In the genomic region with DNA sequence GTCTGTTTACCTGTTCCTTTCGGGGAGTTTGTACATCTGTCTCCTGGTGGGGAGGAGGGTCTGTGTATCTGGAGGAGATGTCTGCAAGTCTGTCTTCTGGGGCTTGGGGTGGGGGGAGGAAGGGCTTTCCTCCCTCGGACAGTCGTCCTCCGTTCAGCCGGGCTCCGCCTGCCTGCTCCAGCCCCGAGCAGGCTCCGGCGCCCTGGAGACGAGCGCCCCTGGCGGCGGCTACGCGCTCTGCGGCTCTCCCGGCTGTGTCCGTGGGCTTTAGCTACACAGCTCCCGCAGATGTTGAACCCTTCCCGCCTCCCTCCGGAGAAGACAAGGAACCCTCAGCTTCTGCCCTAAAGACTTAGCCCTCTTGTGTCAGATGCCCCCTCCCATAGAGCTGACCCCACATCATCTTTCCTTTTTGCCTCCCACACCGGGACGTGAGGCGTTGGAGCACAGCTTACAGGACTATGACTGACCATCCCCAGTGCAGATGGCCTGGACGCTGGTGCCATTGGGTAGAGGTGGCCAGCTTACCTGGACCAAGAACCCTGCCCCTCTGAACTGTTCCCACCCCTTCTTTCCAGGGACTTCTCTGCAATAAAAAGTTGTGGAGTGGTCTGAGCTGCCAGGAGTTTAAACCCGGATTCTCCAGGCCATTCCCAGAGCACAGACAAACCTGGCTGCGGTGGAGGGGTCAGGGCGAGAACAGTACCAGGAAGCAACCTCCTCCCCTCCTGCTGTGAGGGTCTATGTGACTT, we compare ENCODE assay signal across 8 cellular contexts. TPM values are rescaled to one million over a fixed set of nuclear protein-coding genes. Genes with fewer than 3 reads are reported as not detected.
DNase-seq lines count a peak whose midpoint lies in the region; ATAC-seq and TF ChIP-seq lines count a peak whose summit lies in the region.

No MANE protein-coding gene starts in this region.

- RAD21 ChIA-PET in HCT116 (lab: Charles Lee; ENCODE audit: low non-redundant PET in 1 of 2, low total read pairs in 2 of 2, uncharacterized antibody in 2 of 2, unreplicated experiment in 2 of 2) = interaction anchor here (0.6 to 1.8 kb wide), 7 partner anchors 35 to 1496 kb away, joined by 3 to 9 read pairs (median 3); no protein-coding TSS in a partner anchor

- peak; percentile 86 for DNase-seq in DMS53 (lab: John Stamatoyannopoulos, UW)
- DNase-seq in HCT116 (ENCODE audit: low read depth, low spot score) = peak; percentile 57
- peak; percentile 42 for DNase-seq in NCI-H2107 treated with DMSO at 0.1 percent for 48 hours (lab: John Stamatoyannopoulos, UW; ENCODE audit: unreplicated experiment)
- DNase-seq in activated CD4-positive, CD25-positive, alpha-beta regulatory T cell treated with anti-CD3 and anti-CD28 coated beads, Interleukin-2, amount 50 U/mL, for 16 hours (ENCODE audit: low read depth, low spot score) = peak; percentile 31
- peak; percentile 44 to 63 for DNase-seq in central memory CD8-positive, alpha-beta T cell (ENCODE audit: low spot score in 2 of 2)
- peak; percentile 88 for DNase-seq in kidney tubule cell (ENCODE audit: low spot score)
- peak; percentile 62 to 69 for DNase-seq in stimulated activated CD4-positive, alpha-beta T cell treated with anti-CD3 and anti-CD28 coated beads, Interleukin-1b, Interleukin-23, amount 100 ng/mL, for 4 hours (ENCODE audit: low read depth in 2 of 2)

- no peaks in the 10 kb centered on the region for H3K9me2 ChIP-seq in HCT116 (ENCODE audit: insufficient read depth)

- H3K4me2 ChIP-seq in HCT116 (ENCODE audit: low read length) = peak overlapping the region; percentile 88

- peaks cover 70% of the 10 kb centered on the region for H3K27me3 Mint-ChIP-seq in central memory CD8-positive, alpha-beta T cell

- H3K27ac Mint-ChIP-seq in central memory CD8-positive, alpha-beta T cell (ENCODE audit: low read depth) = no peak overlapping the region

- H3K36me3 ChIP-seq in HCT116 (ENCODE audit: control insufficient read depth in 1 of 2, insufficient read depth in 2 of 2, low read length in 2 of 2) = no peaks in the 10 kb centered on the region

- no peak for TF ChIP-seq RAD21 in HCT116 (IDR thresholded peaks at IDR 0.05; ENCODE audit: low read depth)

- peak in 2 of 3 experiments; percentile 96 to 99; a peak in 4 of 6 replicates for TF ChIP-seq CTCF in HCT116 (IDR thresholded peaks at IDR 0.05 in 2 of 3, conservative IDR thresholded peaks at IDR 0.05 in 1 of 3; ENCODE audit: borderline replicate concordance in 1 of 3, insufficient read depth in 1 of 3, low read depth in 2 of 3, low read length in 2 of 3)

- H3K4me1 ChIP-seq in HCT116 (ENCODE audit: control insufficient read depth in 1 of 2, insufficient read depth in 2 of 2, low read length in 2 of 2) = peaks cover 42 to 68% of the 10 kb centered on the region in 2 experiments

- intact Hi-C loops in HCT116 (cut with micrococcal nuclease) = no loop called here

- H3K79me2 ChIP-seq in HCT116 (ENCODE audit: insufficient read depth, low read length) = no peaks in the 10 kb centered on the region

- H3K27me3 ChIP-seq in HCT116 (ENCODE audit: insufficient read depth, low read length) = no peaks in the 10 kb centered on the region

- no peaks in the 10 kb centered on the region for H4K20me1 ChIP-seq in HCT116 (ENCODE audit: insufficient read depth)

- peaks cover 2% of the 10 kb centered on the region for H3K36me3 Mint-ChIP-seq in central memory CD8-positive, alpha-beta T cell (ENCODE audit: insufficient read depth)

- peak overlapping the region; percentile 69 for H3K9ac ChIP-seq in HCT116 (ENCODE audit: low read length)

- CTCF ChIA-PET in HCT116 (lab: Charles Lee) = interaction anchor here (0.5 to 5.1 kb wide), 37 partner anchors 9 to 592 kb away, joined by 3 to 35 read pairs (median 6); partner anchors contain the start of gene KRT80

- POLR2A ChIA-PET in HCT116 (lab: Charles Lee) = interaction anchor here (0.5 to 6.1 kb wide), 22 partner anchors 9 to 900 kb away, joined by 3 to 41 read pairs (median 6); partner anchors contain the start of gene KRT80

- ATAC-seq in HCT116 = peak; percentile 81
- peak; percentile 70 for ATAC-seq in central memory CD8-positive, alpha-beta T cell (replicated peaks; ENCODE audit: extremely low read depth, poor library complexity, severe bottlenecking)
- no peak for ATAC-seq in GM18870 (IDR thresholded peaks at IDR 0.05; ENCODE audit: unreplicated experiment)

- peak overlapping the region; percentile 34 to 50 for H3K4me3 ChIP-seq in HCT116 (replicated peaks in 1 of 2; ENCODE audit: low read depth in 1 of 2, low read length in 2 of 2)

- H3K9me3 Mint-ChIP-seq in central memory CD8-positive, alpha-beta T cell = no peaks in the 10 kb centered on the region

- H3K9me3 ChIP-seq in HCT116 (ENCODE audit: control insufficient read depth in 1 of 2, insufficient read depth in 1 of 2, low read depth in 1 of 2, low read length in 2 of 2) = no peaks in the 10 kb centered on the region

- no peak overlapping the region for H3K4me3 Mint-ChIP-seq in central memory CD8-positive, alpha-beta T cell

- TF ChIP-seq POLR2A in HCT116 (IDR thresholded peaks at IDR 0.05; ENCODE audit: borderline replicate concordance, extremely low read depth, insufficient read depth, insufficient read length) = no peak

- peaks cover 6% of the 10 kb centered on the region for H3K4me1 Mint-ChIP-seq in central memory CD8-positive, alpha-beta T cell

- peak overlapping the region; percentile 73 for H3K27ac ChIP-seq in HCT116 (ENCODE audit: low read depth, low read length)

- BruUV-seq in HCT116 (replicated peaks; lab: Mats Ljungman, UMichigan) = no TSS peak

- peak overlapping the region; percentile 75 for H2AFZ ChIP-seq in HCT116 (ENCODE audit: low read depth, low read length, poor library complexity, severe bottlenecking)

TF ChIP-seq in HCT116, 20 proteins besides CTCF, POLR2A, EP300 and RAD21:
- TF ChIP-seq JUND (IDR thresholded peaks at IDR 0.05) = no peak
- peak; percentile 55; the same call in 1 of the 2 replicates for TF ChIP-seq POLR2AphosphoS5 (IDR thresholded peaks at IDR 0.05; ENCODE audit: low read depth, low read length)

RNA-seq across cellular contexts. Expression of gene KRT86, which starts 4.7 kb away (rescaled TPM):
- total RNA-seq in HCT116 (2021; ENCODE audit: unreplicated experiment) = 1.5 TPM
- polyA plus RNA-seq in HCT116 (2012) = 0.62 and 1.4 TPM in 2 replicates

RNA-seq across cellular contexts. Expression of gene KRT81, which starts 12.2 kb away (rescaled TPM):
- 0.84 TPM for total RNA-seq in HCT116 (2021; ENCODE audit: unreplicated experiment)
- polyA plus RNA-seq in HCT116 (2012) = 1.1 and 2.3 TPM in 2 replicates

RNA-seq across cellular contexts. Expression of gene KRT83, which starts 42.1 kb away (rescaled TPM):
- not detected for total RNA-seq in HCT116 (2021; ENCODE audit: unreplicated experiment)
- polyA plus RNA-seq in HCT116 (2012) = 0.29 and 0.30 TPM in 2 replicates

RNA-seq across cellular contexts. Expression of gene KRT7, which starts 46.1 kb away (rescaled TPM):
- 72.6 TPM for total RNA-seq in HCT116 (2021; ENCODE audit: unreplicated experiment)
- polyA plus RNA-seq in HCT116 (2012) = 96.4 and 207 TPM in 2 replicates

Comparison
In these comparisons a context has a peak if more than half of its experiments do, and no peak if none do; other contexts are left out.
1. DNase-seq: peak in every context shown above with its lines; median percentile 88 in kidney tubule cell; 86 in DMS53; 66 in stimulated activated CD4-positive, alpha-beta T cell treated with anti-CD3 and anti-CD28 coated beads, Interleukin-1b, Interleukin-23, amount 100 ng/mL, for 4 hours; 57 in HCT116; 54 in central memory CD8-positive, alpha-beta T cell; 42 in NCI-H2107 treated with DMSO at 0.1 percent for 48 hours; 31 in activated CD4-positive, CD25-positive, alpha-beta regulatory T cell treated with anti-CD3 and anti-CD28 coated beads, Interleukin-2, amount 50 U/mL, for 16 hours.